ENCODE assay signal across 1 cellular context in genomic region chr7:100563809-100564400, GRCh38.
TF ChIP-seq lines count a peak whose summit lies in the region.

No MANE protein-coding gene starts in this region.

TF ChIP-seq in WTC11, 78 proteins besides CTCF, POLR2A, EP300 and RAD21 (continued from another document):
- TF ChIP-seq NR2C2 (CRISPR knock-in tag; IDR thresholded peaks at IDR 0.05) = no peak
- peak; percentile 34; the same call in 1 of the 2 replicates for TF ChIP-seq GABPB1 (CRISPR knock-in tag; IDR thresholded peaks at IDR 0.05)
- no peak for TF ChIP-seq NFE2L1 (CRISPR knock-in tag; IDR thresholded peaks at IDR 0.05)
- TF ChIP-seq ETV6 (CRISPR knock-in tag; IDR thresholded peaks at IDR 0.05) = peak; percentile 20; the same call in 1 of the 2 replicates
